In the genomic region with DNA sequence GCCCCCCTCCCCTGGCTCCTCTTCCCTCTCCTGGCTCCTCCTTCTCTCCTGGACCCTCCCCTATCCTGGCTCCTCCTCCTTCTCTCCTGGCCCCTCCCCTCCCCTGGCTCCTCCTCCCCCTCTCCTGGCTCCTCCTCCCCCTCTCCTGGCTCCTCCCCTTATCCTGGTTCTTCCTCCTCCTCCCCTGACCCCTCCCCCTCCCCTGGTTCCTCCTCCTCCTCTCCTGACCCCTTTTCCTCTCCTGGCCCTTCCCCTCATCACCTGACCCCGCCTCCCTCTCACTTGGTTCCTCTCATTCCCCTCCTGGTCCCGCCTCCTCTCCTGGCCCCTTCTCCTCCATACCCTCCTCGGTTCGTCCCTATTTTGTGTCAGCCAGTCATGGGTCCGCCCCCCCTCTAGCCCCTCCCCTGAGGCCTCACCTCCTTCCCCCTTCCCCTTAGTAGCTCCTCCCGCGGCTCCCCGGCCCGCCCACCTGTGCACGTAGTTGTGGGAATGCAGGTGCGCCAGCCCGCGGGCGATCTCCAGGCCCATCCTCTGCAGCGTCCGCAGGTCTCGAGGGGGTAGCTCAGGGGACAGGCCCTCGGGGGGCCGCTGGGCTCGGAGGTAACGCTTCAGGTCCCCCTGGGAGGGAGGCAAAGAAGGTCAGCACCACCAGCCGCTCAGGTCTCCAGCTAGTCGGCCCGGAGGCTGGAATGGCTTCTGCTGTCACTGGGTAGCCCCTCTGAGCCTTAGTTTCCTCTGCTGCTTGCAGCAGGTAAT, we compare ENCODE assay signal across 6 cellular contexts. TPM values are rescaled to one million over a fixed set of nuclear protein-coding genes. Genes with fewer than 3 reads are reported as not detected.
DNase-seq lines count a peak whose midpoint lies in the region; ATAC-seq and TF ChIP-seq lines count a peak whose summit lies in the region.

No MANE protein-coding gene starts in this region.

- peaks cover 4% of the 10 kb centered on the region for H3K36me3 Mint-ChIP-seq in central memory CD8-positive, alpha-beta T cell (ENCODE audit: insufficient read depth)
- H3K36me3 Mint-ChIP-seq in progenitor cell of endocrine pancreas (ENCODE audit: insufficient read depth): no peaks in the 10 kb centered on the region

- no peaks in the 10 kb centered on the region for H3K9me3 Mint-ChIP-seq in central memory CD8-positive, alpha-beta T cell
- H3K9me3 Mint-ChIP-seq in progenitor cell of endocrine pancreas (ENCODE audit: low read depth): no peaks in the 10 kb centered on the region

- ATAC-seq in Right ventricle myocardium superior (ENCODE audit: poor library complexity) (peak; percentile 42), HG02852 (IDR thresholded peaks at IDR 0.05; ENCODE audit: unreplicated experiment) (no peak)
- peak; percentile 34 for ATAC-seq in central memory CD8-positive, alpha-beta T cell (replicated peaks; ENCODE audit: extremely low read depth, poor library complexity, severe bottlenecking)

- peaks cover 0 to 19% of the 10 kb centered on the region in 2 donors for H3K27me3 ChIP-seq in right atrium auricular region

- peaks cover 26% of the 10 kb centered on the region for H3K4me1 Mint-ChIP-seq in central memory CD8-positive, alpha-beta T cell
- peaks cover 5% of the 10 kb centered on the region for H3K4me1 Mint-ChIP-seq in progenitor cell of endocrine pancreas (ENCODE audit: low read depth)

- peaks cover 0 to 8% of the 10 kb centered on the region in 2 donors for H3K4me1 ChIP-seq in right atrium auricular region

- peak overlapping the region; percentile 53 for H3K4me3 Mint-ChIP-seq in central memory CD8-positive, alpha-beta T cell
- peak overlapping the region; percentile 51 for H3K4me3 Mint-ChIP-seq in progenitor cell of endocrine pancreas (ENCODE audit: low read depth)

- TF ChIP-seq CTCF in right atrium auricular region (IDR thresholded peaks at IDR 0.05) (no peak), progenitor cell of endocrine pancreas (IDR thresholded peaks at IDR 0.05; ENCODE audit: unreplicated experiment) (no peak)

- H3K9me3 ChIP-seq in right atrium auricular region: no peaks in the 10 kb centered on the region

- no peak overlapping the region for H3K4me3 ChIP-seq in right atrium auricular region

- peaks cover 10% of the 10 kb centered on the region for H3K27me3 Mint-ChIP-seq in central memory CD8-positive, alpha-beta T cell
- peaks cover 7% of the 10 kb centered on the region for H3K27me3 Mint-ChIP-seq in progenitor cell of endocrine pancreas

- H3K36me3 ChIP-seq in right atrium auricular region: no peaks in the 10 kb centered on the region

- in situ Hi-C loops in SK-MEL-5 (cut with HindIII; ENCODE audit: low pct_unique_long_range_greater_than_20kb, low sequenced_read_pairs): no loop called here

- H3K27ac Mint-ChIP-seq in central memory CD8-positive, alpha-beta T cell (ENCODE audit: low read depth): peak overlapping the region; percentile 47
- peak overlapping the region; percentile 86 for H3K27ac Mint-ChIP-seq in progenitor cell of endocrine pancreas

- no peak for DNase-seq in Right ventricle myocardium superior
- no peak for DNase-seq in right atrium auricular region (ENCODE audit: low spot score)
- peak; percentile 72 for DNase-seq in SK-MEL-5 (ENCODE audit: low read depth, low spot score)
- peak in 1 of 2 donors; percentile 44 for DNase-seq in central memory CD8-positive, alpha-beta T cell (ENCODE audit: low spot score in 2 of 2)
- peak; percentile 91 for DNase-seq in progenitor cell of endocrine pancreas (ENCODE audit: low spot score, unreplicated experiment)

- intact Hi-C loops in Right ventricle myocardium superior (cut with DNase I): no loop called here

- H3K27ac ChIP-seq in right atrium auricular region: no peak overlapping the region

RNA-seq across cellular contexts. Expression of gene LMTK3, which starts 9.5 kb away (rescaled TPM):
- total RNA-seq in Right ventricle myocardium superior (0.70 TPM), right atrium auricular region (1 to 10 TPM; 1.3 to 1.6 TPM), progenitor cell of endocrine pancreas (11.4 and 12.7 TPM in 2 replicates)
- not detected in 2 replicates for total RNA-seq in SK-MEL-5 (2014; rRNA removed; shearing (Covaris generic))
- 0.10 TPM in 1 of 2 replicates, not detected in the other for polyA plus RNA-seq in SK-MEL-5 (2015; cell fraction: cytosol; rRNA removed)
- polyA plus RNA-seq in SK-MEL-5 (2015; cell fraction: nucleus; rRNA removed): not detected in 2 replicates

RNA-seq across cellular contexts. Expression of gene CYTH2, which starts 33.0 kb away (rescaled TPM):
- 29.8 TPM for total RNA-seq in Right ventricle myocardium superior
- 10 to 100 TPM; 13.3 to 22.5 TPM for total RNA-seq in right atrium auricular region
- 39.5 and 41.0 TPM in 2 replicates for total RNA-seq in SK-MEL-5 (2014; rRNA removed; shearing (Covaris generic))
- polyA plus RNA-seq in SK-MEL-5 (2015; cell fraction: cytosol; rRNA removed): 47.9 and 56.4 TPM in 2 replicates
- 46.7 and 66.7 TPM in 2 replicates for polyA plus RNA-seq in SK-MEL-5 (2015; cell fraction: nucleus; rRNA removed)
- 248 TPM in 2 replicates for total RNA-seq in progenitor cell of endocrine pancreas

RNA-seq across cellular contexts. Expression of gene KCNJ14, which starts 46.8 kb away (rescaled TPM):
- 0.24 TPM for total RNA-seq in Right ventricle myocardium superior
- under 1 TPM; 0.26 to 0.31 TPM for total RNA-seq in right atrium auricular region
- 0.58 and 0.64 TPM in 2 replicates for total RNA-seq in SK-MEL-5 (2014; rRNA removed; shearing (Covaris generic))
- 1.2 and 1.3 TPM in 2 replicates for polyA plus RNA-seq in SK-MEL-5 (2015; cell fraction: cytosol; rRNA removed)
- polyA plus RNA-seq in SK-MEL-5 (2015; cell fraction: nucleus; rRNA removed): 3.0 and 4.2 TPM in 2 replicates
- 2.0 TPM in 2 replicates for total RNA-seq in progenitor cell of endocrine pancreas

RNA-seq across cellular contexts. Expression of gene SULT2B1, which starts 49.8 kb away (rescaled TPM):
- total RNA-seq in Right ventricle myocardium superior (0.22 TPM), right atrium auricular region (not detected), progenitor cell of endocrine pancreas (not detected in 2 replicates)
- 0.27 and 0.34 TPM in 2 replicates for total RNA-seq in SK-MEL-5 (2014; rRNA removed; shearing (Covaris generic))
- 0.08 TPM in 1 of 2 replicates, not detected in the other for polyA plus RNA-seq in SK-MEL-5 (2015; cell fraction: cytosol; rRNA removed)
- not detected in 2 replicates for polyA plus RNA-seq in SK-MEL-5 (2015; cell fraction: nucleus; rRNA removed)

RNA-seq across cellular contexts. Expression of gene GRWD1, which starts 56.4 kb away (rescaled TPM):
- total RNA-seq in Right ventricle myocardium superior (16.9 TPM), right atrium auricular region (10 to 100 TPM; 10.8 to 19.8 TPM), progenitor cell of endocrine pancreas (35.7 and 35.9 TPM in 2 replicates)
- total RNA-seq in SK-MEL-5 (2014; rRNA removed; shearing (Covaris generic)): 43.7 and 44.4 TPM in 2 replicates
- 58.5 and 60.0 TPM in 2 replicates for polyA plus RNA-seq in SK-MEL-5 (2015; cell fraction: cytosol; rRNA removed)
- 10.4 and 14.9 TPM in 2 replicates for polyA plus RNA-seq in SK-MEL-5 (2015; cell fraction: nucleus; rRNA removed)

Comparison
In these comparisons a context has a peak if more than half of its experiments do, and no peak if none do; other contexts are left out.
1. DNase-seq: peak in SK-MEL-5 (single experiment) and progenitor cell of endocrine pancreas (single experiment); none in Right ventricle myocardium superior (single experiment) and right atrium auricular region (single experiment).